ENCODE assay signal across 2 cellular contexts in genomic region chr17:79788455-79788854, GRCh38.
TF ChIP-seq lines count a peak whose summit lies in the region.

No MANE protein-coding gene starts in this region.

TF ChIP-seq in HepG2, 621 proteins besides CTCF, POLR2A, EP300 and RAD21:
- no peak for TF ChIP-seq FOXC1 (CRISPR knock-in tag; IDR thresholded peaks at IDR 0.05; ENCODE audit: borderline replicate concordance)
- TF ChIP-seq ZNF234 (CRISPR knock-in tag; conservative IDR thresholded peaks at IDR 0.05) = no peak
- TF ChIP-seq TBX2 (CRISPR knock-in tag; IDR thresholded peaks at IDR 0.05; ENCODE audit: borderline replicate concordance) = no peak
- peak; percentile 17; the same call in 1 of the 2 replicates for TF ChIP-seq POLR2AphosphoS5 (IDR thresholded peaks at IDR 0.05; ENCODE audit: low read depth, low read length)
- TF ChIP-seq ZNF142 (CRISPR knock-in tag; IDR thresholded peaks at IDR 0.05) = no peak

TF ChIP-seq in WTC11, 78 proteins besides CTCF, POLR2A, EP300 and RAD21:
- 0 out of 2 replicates have a peak, but pooled peaks have one; percentile 39 for TF ChIP-seq EMX1 (CRISPR knock-in tag; IDR thresholded peaks at IDR 0.05)
- no peak for TF ChIP-seq USF2 (CRISPR knock-in tag; IDR thresholded peaks at IDR 0.05)
TF ChIP-seq in WTC11: peak in this region for 1.
